ENCODE assay signal across 30 cellular contexts in the genomic region with DNA sequence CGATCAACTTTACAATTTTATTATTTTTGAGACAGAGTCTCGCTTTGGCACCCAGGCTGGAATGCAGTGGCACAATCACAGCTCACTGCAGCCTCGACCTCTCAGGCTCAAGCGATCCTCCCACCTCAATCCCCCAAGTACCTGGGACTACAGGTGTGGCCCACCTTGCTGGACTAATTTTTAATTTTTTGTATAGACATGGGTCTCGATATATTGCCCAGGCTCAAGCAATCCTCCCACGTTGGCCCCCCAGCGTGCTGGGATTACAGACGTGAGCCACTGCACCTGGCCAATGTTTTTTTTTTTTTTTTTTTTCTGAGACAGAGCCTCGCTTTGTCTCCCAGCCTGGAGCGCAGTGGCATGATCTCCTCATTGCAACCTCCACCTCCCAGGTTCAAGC.
"Had no signal": no experiment of that assay in that cellular context is flagged by ENCODE, and none has a peak within 500 bp of the region (broad histone marks: within the 10 kb centered on the region; RNA-seq: fewer than 3 reads in every experiment).

No MANE protein-coding gene starts in this region.

- ATAC-seq: body of pancreas; effector memory CD8-positive, alpha-beta T cell; gastroesophageal sphincter; left lung; psoas muscle; upper lobe of right lung had no signal

- H3K27ac ChIP-seq: adrenal gland, body of pancreas, coronary artery, dorsolateral prefrontal cortex, gastroesophageal sphincter, left lung, ovary, psoas muscle, suprapubic skin, tibial artery, upper lobe of right lung had no signal

- H3K36me3 ChIP-seq: ovary had no signal

- H3K4me3 ChIP-seq: adrenal gland, body of pancreas, coronary artery, gastroesophageal sphincter, left lung, lung, ovary, psoas muscle, smooth muscle cell, suprapubic skin, tibial artery, upper lobe of right lung had no signal

- H3K27ac Mint-ChIP-seq: activated naive CD4-positive, alpha-beta T cell treated with anti-CD3 and anti-CD28 coated beads for 36 hours; activated naive CD8-positive, alpha-beta T cell treated with anti-CD3 and anti-CD28 coated beads for 36 hours; activated T-helper 1 cell treated with anti-CD3 and anti-CD28 coated beads, Interleukin-12 subunit alpha, Interleukin-12 subunit beta, Interleukin-2, Interleukin-4 antibody, amounts not matched to agents 30 ng/mL and 10 ng/mL and 1 ng/mL, durations not matched to agents 14 hours and 24 hours and 36 hours; effector memory CD8-positive, alpha-beta T cell; nephron progenitor cell had no signal

- H3K9me3 Mint-ChIP-seq: activated naive CD4-positive, alpha-beta T cell treated with anti-CD3 and anti-CD28 coated beads for 36 hours; activated naive CD8-positive, alpha-beta T cell treated with anti-CD3 and anti-CD28 coated beads for 36 hours; activated T-helper 1 cell treated with anti-CD3 and anti-CD28 coated beads, Interleukin-12 subunit alpha, Interleukin-12 subunit beta, Interleukin-2, Interleukin-4 antibody, amounts not matched to agents 30 ng/mL and 10 ng/mL and 1 ng/mL, durations not matched to agents 14 hours and 24 hours and 36 hours; effector memory CD8-positive, alpha-beta T cell; nephron progenitor cell had no signal

- H3K9me3 ChIP-seq: adrenal gland, body of pancreas, gastroesophageal sphincter, left lung, ovary, psoas muscle, suprapubic skin, tibial artery, upper lobe of right lung had no signal

- H3K27me3 ChIP-seq: adrenal gland, body of pancreas, dorsolateral prefrontal cortex, ovary, suprapubic skin, tibial artery, upper lobe of right lung had no signal

- DNase-seq: activated CD4-positive, alpha-beta T cell treated with anti-CD3 and anti-CD28 coated beads for 48 hours; activated CD4-positive, alpha-beta T cell treated with anti-CD3 and anti-CD28 coated beads, Interleukin-2, amount 50 U/mL, for 48 hours; activated CD8-positive, alpha-beta memory T cell treated with anti-CD3 and anti-CD28 coated beads, Interleukin-2, amount 50 U/mL, for 4 hours; activated effector memory CD4-positive, alpha-beta T cell treated with anti-CD3 and anti-CD28 coated beads, Interleukin-2, amount 50 U/mL, for 16 hours; activated naive CD4-positive, alpha-beta T cell treated with anti-CD3 and anti-CD28 coated beads for 36 hours; activated naive CD8-positive, alpha-beta T cell treated with anti-CD3 and anti-CD28 coated beads for 36 hours; activated T-cell treated with anti-CD3 and anti-CD28 coated beads, Interleukin-2, amount 50 U/mL, for 1 hour; adrenal gland; body of pancreas; cerebellar nuclear complex; effector memory CD8-positive, alpha-beta T cell; hypothalamus; kidney glomerular epithelial cell; left lung; mesendoderm; nephron progenitor cell; ovary; psoas muscle; stimulated activated CD4-positive, alpha-beta T cell treated with anti-CD3 and anti-CD28 coated beads, Interleukin-15, amount 100 ng/mL, for 24 hours; stimulated activated CD4-positive, alpha-beta T cell treated with anti-CD3 and anti-CD28 coated beads, Interleukin-2, amount 100 ng/mL, for 24 hours; stimulated activated naive CD4-positive, alpha-beta T cell; tibial artery; upper lobe of right lung had no signal
